In genomic region chr1:16026723-16027484, GRCh38 we compare ENCODE assay signal across 10 cellular contexts. TPM values are rescaled to one million over a fixed set of nuclear protein-coding genes. Genes with fewer than 3 reads are reported as not detected.
DNase-seq lines count a peak whose midpoint lies in the region; ATAC-seq and TF ChIP-seq lines count a peak whose summit lies in the region.
"Had no signal": no experiment of that assay in that cellular context is flagged by ENCODE, and none has a peak within 500 bp of the region (broad histone marks: within the 10 kb centered on the region; RNA-seq: fewer than 3 reads in every experiment).

No MANE protein-coding gene starts in this region.

- intact Hi-C loops in activated B cell treated with CpG ODN at 0.5 μM for 24 hours (cut with micrococcal nuclease) (no loop called here), left cardiac atrium (cut with DNase I) (no loop called here)

- DNase-seq in activated B cell treated with CpG ODN at 0.5 μM for 24 hours (peak; percentile 38), left cardiac atrium (no peak), brain microvascular endothelial cell (no peak), A172 (ENCODE audit: low spot score) (no peak), glomerular visceral epithelial cell (ENCODE audit: extremely low spot score) (no peak)
- DNase-seq in stimulated activated CD4-positive, alpha-beta T cell treated with anti-CD3 and anti-CD28 coated beads, Interleukin-4, amount 100 ng/mL, for 24 hours = peak; percentile 30

- no peaks in the 10 kb centered on the region for H3K9me3 Mint-ChIP-seq in activated B cell treated with CpG ODN at 0.5 μM for 24 hours

- H3K4me3 ChIP-seq in HEK293 (ENCODE audit: low read depth, low read length) (no peak overlapping the region), brain microvascular endothelial cell (ENCODE audit: low read depth, low read length) (no peak overlapping the region)

- H3K4me1 Mint-ChIP-seq in activated B cell treated with CpG ODN at 0.5 μM for 24 hours = peaks cover 6% of the 10 kb centered on the region

- no peak overlapping the region for H3K27ac Mint-ChIP-seq in activated B cell treated with CpG ODN at 0.5 μM for 24 hours

- POLR2A ChIA-PET in HEK293 (lab: Yijun Ruan, JAX) = interaction anchor here (0.7 kb wide), 1 partner anchor 362 kb away, joined by 5 read pairs; no protein-coding TSS in a partner anchor
- POLR2A ChIA-PET in activated B cell treated with CpG ODN at 0.5 μM for 24 hours (lab: Charles Lee) = no interaction called here

- H3K36me3 Mint-ChIP-seq in activated B cell treated with CpG ODN at 0.5 μM for 24 hours (ENCODE audit: low read depth) = no peaks in the 10 kb centered on the region

- H3K36me3 ChIP-seq in HEK293 (ENCODE audit: control insufficient read depth in 2 of 2, insufficient read depth in 1 of 2, low read length in 2 of 2) (no peaks in the 10 kb centered on the region), brain microvascular endothelial cell (replicated peaks) (no peaks in the 10 kb centered on the region)

- peak overlapping the region; percentile 41 for H3K4me3 Mint-ChIP-seq in activated B cell treated with CpG ODN at 0.5 μM for 24 hours

- no peaks in the 10 kb centered on the region for H3K9me3 ChIP-seq in HEK293 (ENCODE audit: control insufficient read depth, insufficient read depth, low read depth, low read length)

- H3K27ac ChIP-seq in HEK293 (ENCODE audit: extremely low read depth, low read depth, low read length) (no peak overlapping the region), brain microvascular endothelial cell (no peak overlapping the region)

- TF ChIP-seq CTCF in HEK293 (tag by site-specific recombination; IDR thresholded peaks at IDR 0.05) = no peak
- no peak for TF ChIP-seq CTCF in activated B cell treated with CpG ODN at 0.5 μM for 24 hours (IDR thresholded peaks at IDR 0.05)
- no peak for TF ChIP-seq CTCF in brain microvascular endothelial cell (IDR thresholded peaks at IDR 0.05; ENCODE audit: low read depth, low read length, missing control alignments)

- CTCF ChIA-PET in HEK293 (lab: Yijun Ruan, JAX) (interaction anchor here (0.6 to 1.9 kb wide), 3 partner anchors 12 to 19 kb away, joined by 3 to 8 read pairs (median 6); no protein-coding TSS in a partner anchor), activated B cell treated with CpG ODN at 0.5 μM for 24 hours (lab: Charles Lee) (no interaction called here)

- peaks cover 20% of the 10 kb centered on the region for H3K27me3 Mint-ChIP-seq in activated B cell treated with CpG ODN at 0.5 μM for 24 hours

- no peaks in the 10 kb centered on the region for H3K4me1 ChIP-seq in HEK293 (ENCODE audit: control insufficient read depth, insufficient read depth, low read length)

- H3K27me3 ChIP-seq in brain microvascular endothelial cell (replicated peaks) = peaks cover 3% of the 10 kb centered on the region

- in situ Hi-C loops in brain microvascular endothelial cell (cut with HindIII; ENCODE audit: low pct_ligation_motif_present, low sequenced_read_pairs) = no loop called here

- ATAC-seq in activated B cell treated with CpG ODN at 0.5 μM for 24 hours (ENCODE audit: low read depth) = peak; percentile 78
- ATAC-seq in left cardiac atrium = peak; percentile 54 to 56
- no peak for ATAC-seq in GM19351 (IDR thresholded peaks at IDR 0.05; ENCODE audit: unreplicated experiment)

TF ChIP-seq in HEK293, 187 proteins besides CTCF, POLR2A, EP300 and RAD21 (continues in another document):
- TF ChIP-seq ZNF791 (tag by site-specific recombination; IDR thresholded peaks at IDR 0.05) (no peak), ZNF211 (tag by site-specific recombination; IDR thresholded peaks at IDR 0.05; ENCODE audit: low read depth) (no peak), KLF10 (tag by site-specific recombination; IDR thresholded peaks at IDR 0.05) (no peak), INSM2 (tag by site-specific recombination; IDR thresholded peaks at IDR 0.05) (no peak), GLIS2 (tag by site-specific recombination; IDR thresholded peaks at IDR 0.05) (peak; percentile 28; the same call in 1 of the 2 replicates), GLI4 (tag by site-specific recombination; IDR thresholded peaks at IDR 0.05) (no peak), ZNF585B (tag by site-specific recombination; IDR thresholded peaks at IDR 0.05) (no peak), HOXA7 (CRISPR knock-in tag; IDR thresholded peaks at IDR 0.05; ENCODE audit: borderline replicate concordance) (no peak), ZFP41 (tag by site-specific recombination; IDR thresholded peaks at IDR 0.05; ENCODE audit: borderline replicate concordance) (no peak), ZNF514 (tag by site-specific recombination; IDR thresholded peaks at IDR 0.05) (no peak), ZNF140 (tag by site-specific recombination; IDR thresholded peaks at IDR 0.05) (no peak), PRDM1 (tag by site-specific recombination; IDR thresholded peaks at IDR 0.05) (no peak), ZNF530 (tag by site-specific recombination; IDR thresholded peaks at IDR 0.05; ENCODE audit: low read depth) (no peak), YY1 (tag by site-specific recombination; IDR thresholded peaks at IDR 0.05) (no peak), ZNF423 (tag by site-specific recombination; IDR thresholded peaks at IDR 0.05) (no peak), MEIS1 (CRISPR knock-in tag; IDR thresholded peaks at IDR 0.05; ENCODE audit: borderline replicate concordance) (no peak), ZNF121 (tag by site-specific recombination; IDR thresholded peaks at IDR 0.05) (no peak), HOXD13 (CRISPR knock-in tag; IDR thresholded peaks at IDR 0.05; ENCODE audit: borderline replicate concordance) (no peak), KLF9 (tag by site-specific recombination; IDR thresholded peaks at IDR 0.05; ENCODE audit: low read depth) (peak; percentile 82), ZNF341 (tag by site-specific recombination; IDR thresholded peaks at IDR 0.05; ENCODE audit: low read depth) (no peak)

RNA-seq across cellular contexts. Expression of gene CLCNKA, which starts 5.1 kb away (rescaled TPM):
- 0.24 TPM in 1 of 2 replicates, not detected in the other for total RNA-seq in activated B cell treated with CpG ODN at 0.5 μM for 24 hours
- total RNA-seq in left cardiac atrium = under 1 TPM; 0.26 to 0.38 TPM
- not detected in 2 replicates for total RNA-seq in A172 (2014; rRNA removed; shearing (Covaris generic))
- total RNA-seq: activated CD8-positive, alpha-beta memory T cell treated with anti-CD3 and anti-CD28 coated beads for 36 hours; mononuclear cell had no signal

RNA-seq across cellular contexts. Expression of gene HSPB7, which starts 9.1 kb away (rescaled TPM):
- total RNA-seq in activated B cell treated with CpG ODN at 0.5 μM for 24 hours (not detected in 2 replicates), left cardiac atrium (1,000 to 10,000 TPM; 1,770 to 2,192 TPM)
- total RNA-seq in A172 (2014; rRNA removed; shearing (Covaris generic)) = not detected in 2 replicates
- total RNA-seq: activated CD8-positive, alpha-beta memory T cell treated with anti-CD3 and anti-CD28 coated beads for 36 hours; mononuclear cell had no signal

RNA-seq across cellular contexts. Expression of gene CLCNKB, which starts 16.7 kb away (rescaled TPM):
- total RNA-seq in activated B cell treated with CpG ODN at 0.5 μM for 24 hours (not detected in 2 replicates), left cardiac atrium (1 to 10 TPM; 2.2 to 2.5 TPM)
- total RNA-seq in A172 (2014; rRNA removed; shearing (Covaris generic)) = not detected in 2 replicates
- total RNA-seq: activated CD8-positive, alpha-beta memory T cell treated with anti-CD3 and anti-CD28 coated beads for 36 hours; mononuclear cell had no signal

RNA-seq across cellular contexts. Expression of gene SRARP, which starts 22.9 kb away (rescaled TPM):
- total RNA-seq in activated B cell treated with CpG ODN at 0.5 μM for 24 hours = 0.07 TPM in 1 of 2 replicates, not detected in the other
- under 1 TPM; 0.15 to 0.52 TPM for total RNA-seq in left cardiac atrium
- total RNA-seq in A172 (2014; rRNA removed; shearing (Covaris generic)) = not detected in 2 replicates
- total RNA-seq: activated CD8-positive, alpha-beta memory T cell treated with anti-CD3 and anti-CD28 coated beads for 36 hours; mononuclear cell had no signal

RNA-seq across cellular contexts. Expression of gene FAM131C, which starts 46.5 kb away (rescaled TPM):
- total RNA-seq in activated B cell treated with CpG ODN at 0.5 μM for 24 hours (not detected in 2 replicates), left cardiac atrium (1 to 10 TPM; 3.2 to 6.5 TPM)
- 1.1 and 1.8 TPM in 2 replicates for total RNA-seq in A172 (2014; rRNA removed; shearing (Covaris generic))
- total RNA-seq: mononuclear cell had no signal

Comparison
In these comparisons a context has a peak if more than half of its experiments do, and no peak if none do; other contexts are left out.
1. DNase-seq: peak in activated B cell treated with CpG ODN at 0.5 μM for 24 hours (single experiment) and stimulated activated CD4-positive, alpha-beta T cell treated with anti-CD3 and anti-CD28 coated beads, Interleukin-4, amount 100 ng/mL, for 24 hours (single experiment); none in left cardiac atrium (single experiment), brain microvascular endothelial cell (single experiment), A172 (single experiment) and glomerular visceral epithelial cell (single experiment).
2. RNA of gene HSPB7, which starts 9.1 kb away (total RNA-seq): 1,770 to 2,192 TPM in left cardiac atrium; not detected in activated B cell treated with CpG ODN at 0.5 μM for 24 hours and not detected in A172; every median in the first group is over 1,000 times any median in the second.